9 cellular contexts compared by ENCODE assay signal in the genomic region with DNA sequence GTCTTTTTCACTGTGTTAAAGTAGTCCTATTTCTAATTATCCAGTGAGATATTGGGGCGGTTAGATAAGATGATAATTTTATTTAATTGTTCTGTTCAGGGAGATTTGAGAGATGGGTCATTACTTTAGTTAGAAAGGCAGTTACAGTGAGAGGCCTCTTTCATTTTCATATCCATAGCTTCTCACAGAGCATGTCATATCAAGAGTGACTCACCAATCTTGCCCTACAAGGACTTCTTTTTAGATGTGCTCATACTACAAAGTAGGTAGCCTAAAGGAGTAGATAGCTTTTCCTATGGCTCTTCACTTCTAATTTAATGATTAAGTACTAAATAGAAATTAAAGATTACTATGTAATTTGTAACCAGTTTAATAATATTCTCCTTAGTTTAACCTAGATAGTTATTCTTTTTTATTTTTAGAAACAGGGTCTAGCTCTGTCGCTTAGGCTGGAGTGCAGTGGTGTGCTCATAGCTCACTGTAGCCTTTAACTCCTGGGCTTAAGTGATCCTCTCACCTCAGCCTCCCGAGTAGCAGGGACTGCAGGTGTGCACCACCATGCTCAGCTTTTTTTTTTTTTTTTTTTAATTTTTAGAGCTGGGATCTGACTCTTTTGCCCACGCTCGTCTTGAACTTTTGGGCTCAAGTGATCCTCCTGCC.
DNase-seq lines count a peak whose midpoint lies in the region; ATAC-seq and TF ChIP-seq lines count a peak whose summit lies in the region.
"Had no signal": no experiment of that assay in that cellular context is flagged by ENCODE, and none has a peak within 500 bp of the region (broad histone marks: within the 10 kb centered on the region; RNA-seq: fewer than 3 reads in every experiment).

No MANE protein-coding gene starts in this region.

- no peak for TF ChIP-seq CTCF in RWPE1 (conservative IDR thresholded peaks at IDR 0.05; ENCODE audit: low read depth)

- DNase-seq in activated CD4-positive, alpha-beta T cell treated with anti-CD3 and anti-CD28 coated beads for 36 hours = no peak
- DNase-seq in activated CD4-positive, alpha-beta T cell treated with anti-CD3 and anti-CD28 coated beads, Interleukin-2, amount 50 U/mL, for 4 hours = no peak
- DNase-seq in RWPE1 (ENCODE audit: low spot score) (peak; percentile 77), DMS114 treated with DMSO at 0.1 percent for 48 hours (lab: John Stamatoyannopoulos, UW; ENCODE audit: unreplicated experiment) (no peak), NCI-H69 (lab: John Stamatoyannopoulos, UW) (no peak), OCI-M2 (lab: John Stamatoyannopoulos, UW; ENCODE audit: unreplicated experiment) (no peak)
- DNase-seq: NCI-H510A treated with DMSO at 0.1 percent for 48 hours had no signal

- CTCF ChIA-PET in activated CD4-positive, alpha-beta T cell treated with anti-CD3 and anti-CD28 coated beads for 36 hours (lab: Charles Lee) = interaction anchor here (0.7 to 1.2 kb wide), 3 partner anchors 28 to 129 kb away, joined by 3 to 4 read pairs (median 3); no protein-coding TSS in a partner anchor
- CTCF ChIA-PET in RWPE1 (lab: Yijun Ruan, JAX) = interaction anchor here (0.6 kb wide), 1 partner anchor 139 kb away, joined by 3 read pairs; no protein-coding TSS in a partner anchor

- H3K9me3 Mint-ChIP-seq in activated CD4-positive, alpha-beta T cell treated with anti-CD3 and anti-CD28 coated beads for 36 hours (ENCODE audit: low read depth) = peaks cover 5% of the 10 kb centered on the region
- peaks cover 3% of the 10 kb centered on the region for H3K9me3 Mint-ChIP-seq in stimulated activated memory B cell treated with anti-CD40 and anti-IgM and Interleukin-4, amounts not matched to agents 10 μg/mL and 1 μg/mL and 100 μg/mL, for 72 hours

- peaks cover 3% of the 10 kb centered on the region for H3K4me1 Mint-ChIP-seq in activated CD4-positive, alpha-beta T cell treated with anti-CD3 and anti-CD28 coated beads for 36 hours
- peaks cover 7% of the 10 kb centered on the region for H3K4me1 Mint-ChIP-seq in stimulated activated memory B cell treated with anti-CD40 and anti-IgM and Interleukin-4, amounts not matched to agents 10 μg/mL and 1 μg/mL and 100 μg/mL, for 72 hours

- intact Hi-C loops in activated CD4-positive, alpha-beta T cell treated with anti-CD3 and anti-CD28 coated beads for 36 hours (cut with DNase I, micrococcal nuclease) = no loop called here

- no peak overlapping the region for H3K4me3 Mint-ChIP-seq in activated CD4-positive, alpha-beta T cell treated with anti-CD3 and anti-CD28 coated beads for 36 hours
- H3K4me3 Mint-ChIP-seq in stimulated activated memory B cell treated with anti-CD40 and anti-IgM and Interleukin-4, amounts not matched to agents 10 μg/mL and 1 μg/mL and 100 μg/mL, for 72 hours = no peak overlapping the region

- no peaks in the 10 kb centered on the region for H3K27me3 Mint-ChIP-seq in activated CD4-positive, alpha-beta T cell treated with anti-CD3 and anti-CD28 coated beads for 36 hours
- H3K27me3 Mint-ChIP-seq in stimulated activated memory B cell treated with anti-CD40 and anti-IgM and Interleukin-4, amounts not matched to agents 10 μg/mL and 1 μg/mL and 100 μg/mL, for 72 hours = no peaks in the 10 kb centered on the region

- H3K27ac ChIP-seq in RWPE1 = no peak overlapping the region

- no peak overlapping the region for H3K27ac Mint-ChIP-seq in activated CD4-positive, alpha-beta T cell treated with anti-CD3 and anti-CD28 coated beads for 36 hours
- H3K27ac Mint-ChIP-seq in stimulated activated memory B cell treated with anti-CD40 and anti-IgM and Interleukin-4, amounts not matched to agents 10 μg/mL and 1 μg/mL and 100 μg/mL, for 72 hours = no peak overlapping the region

- ATAC-seq in activated CD4-positive, alpha-beta T cell treated with anti-CD3 and anti-CD28 coated beads for 36 hours = peak; percentile 100
- peak; percentile 98 for ATAC-seq in HG02870 (IDR thresholded peaks at IDR 0.05; ENCODE audit: unreplicated experiment)
- ATAC-seq in stimulated activated memory B cell treated with anti-CD40 and anti-IgM and Interleukin-4, amounts not matched to agents 10 μg/mL and 1 μg/mL and 100 μg/mL, for 72 hours = peak; percentile 65

- no peaks in the 10 kb centered on the region for H3K36me3 Mint-ChIP-seq in activated CD4-positive, alpha-beta T cell treated with anti-CD3 and anti-CD28 coated beads for 36 hours (ENCODE audit: low read depth)
- H3K36me3 Mint-ChIP-seq in stimulated activated memory B cell treated with anti-CD40 and anti-IgM and Interleukin-4, amounts not matched to agents 10 μg/mL and 1 μg/mL and 100 μg/mL, for 72 hours = peaks cover 21% of the 10 kb centered on the region

- POLR2A ChIA-PET in activated CD4-positive, alpha-beta T cell treated with anti-CD3 and anti-CD28 coated beads for 36 hours (lab: Charles Lee) = no interaction called here
- POLR2A ChIA-PET in RWPE1 (lab: Yijun Ruan, JAX; ENCODE audit: low non-redundant PET) = interaction anchor here (0.7 kb wide), 1 partner anchor 71 kb away, joined by 5 read pairs; no protein-coding TSS in a partner anchor
